In genomic region chr17:57903961-57904360, GRCh38 we compare ENCODE assay signal across 13 cellular contexts. TPM values are rescaled to one million over a fixed set of nuclear protein-coding genes. Genes with fewer than 3 reads are reported as not detected.
DNase-seq lines count a peak whose midpoint lies in the region; ATAC-seq and TF ChIP-seq lines count a peak whose summit lies in the region.
"Had no signal": no experiment of that assay in that cellular context is flagged by ENCODE, and none has a peak within 500 bp of the region (broad histone marks: within the 10 kb centered on the region; RNA-seq: fewer than 3 reads in every experiment).

No MANE protein-coding gene starts in this region.

- no peak for DNase-seq in HL-60 (ENCODE audit: low read depth in 1 of 2, low spot score in 1 of 2)
- no peak for DNase-seq in ascending aorta (ENCODE audit: low spot score in 2 of 2)
- peak; percentile 35 for DNase-seq in lower lobe of right lung
- DNase-seq in stimulated activated naive B cell treated with anti-CD40 and anti-IgM and Interleukin-4, amounts not matched to agents 10 μg/mL and 1 μg/mL and 100 μg/mL, for 72 hours: no peak
- no peak for DNase-seq in KG1 (lab: John Stamatoyannopoulos, UW)
- DNase-seq in DMS79 treated with DMSO at 0.1 percent for 48 hours (lab: John Stamatoyannopoulos, UW): no peak
- no peak for DNase-seq in cerebellar nuclear complex (lab: John Stamatoyannopoulos, UW)
- DNase-seq: activated CD4-positive, alpha-beta T cell treated with anti-CD3 and anti-CD28 coated beads, Interleukin-2, amount 50 U/mL, for 4 hours; CD4-positive, alpha-beta memory T cell; naive thymus-derived CD8-positive, alpha-beta T cell; stimulated activated CD4-positive, alpha-beta T cell treated with anti-CD3 and anti-CD28 coated beads, Interleukin-4, amount 100 ng/mL, for 24 hours had no signal

- no peak overlapping the region for H3K27ac Mint-ChIP-seq in stimulated activated naive B cell treated with anti-CD40 and anti-IgM and Interleukin-4, amounts not matched to agents 10 μg/mL and 1 μg/mL and 100 μg/mL, for 72 hours

- H3K4me3 Mint-ChIP-seq in stimulated activated naive B cell treated with anti-CD40 and anti-IgM and Interleukin-4, amounts not matched to agents 10 μg/mL and 1 μg/mL and 100 μg/mL, for 72 hours: peak overlapping the region; percentile 1 to 14
- H3K4me3 Mint-ChIP-seq: activated naive CD4-positive, alpha-beta T cell treated with anti-CD3 and anti-CD28 coated beads, Interleukin-2, amount 10 ng/mL, durations not matched to agents 7 days and 5 days; CD4-positive, alpha-beta memory T cell had no signal

- TF ChIP-seq CTCF in HL-60 (IDR thresholded peaks at IDR 0.05; ENCODE audit: insufficient read depth, low read length) (no peak), ascending aorta (IDR thresholded peaks at IDR 0.05) (no peak), lower lobe of right lung (IDR thresholded peaks at IDR 0.05) (no peak)

- peaks cover 38 to 57% of the 10 kb centered on the region in 2 donors for H3K27me3 Mint-ChIP-seq in stimulated activated naive B cell treated with anti-CD40 and anti-IgM and Interleukin-4, amounts not matched to agents 10 μg/mL and 1 μg/mL and 100 μg/mL, for 72 hours

- H3K27ac ChIP-seq in HL-60 (replicated peaks) (peak overlapping the region; percentile 83), ascending aorta (peak overlapping the region; percentile 78 to 81), lower lobe of right lung (peak overlapping the region; percentile 88)

- H3K9me3 ChIP-seq in ascending aorta (no peaks in the 10 kb centered on the region), lower lobe of right lung (no peaks in the 10 kb centered on the region)

- peaks cover 13 to 37% of the 10 kb centered on the region in 2 donors for H3K4me1 ChIP-seq in ascending aorta
- peaks cover 73% of the 10 kb centered on the region for H3K4me1 ChIP-seq in lower lobe of right lung

- no peaks in the 10 kb centered on the region for H3K9me3 Mint-ChIP-seq in stimulated activated naive B cell treated with anti-CD40 and anti-IgM and Interleukin-4, amounts not matched to agents 10 μg/mL and 1 μg/mL and 100 μg/mL, for 72 hours
- H3K9me3 Mint-ChIP-seq: activated naive CD4-positive, alpha-beta T cell treated with anti-CD3 and anti-CD28 coated beads, Interleukin-2, amount 10 ng/mL, durations not matched to agents 7 days and 5 days; CD4-positive, alpha-beta memory T cell; naive thymus-derived CD8-positive, alpha-beta T cell had no signal

- intact Hi-C loops in ascending aorta (cut with DNase I): no loop called here
- intact Hi-C loops in lower lobe of right lung (cut with DNase I): no loop called here

- ATAC-seq in lower lobe of right lung (no peak), GM21381 (IDR thresholded peaks at IDR 0.05; ENCODE audit: unreplicated experiment) (no peak)
- no peak for ATAC-seq in stimulated activated naive B cell treated with anti-CD40 and anti-IgM and Interleukin-4, amounts not matched to agents 10 μg/mL and 1 μg/mL and 100 μg/mL, for 72 hours (replicated peaks)
- ATAC-seq: naive thymus-derived CD8-positive, alpha-beta T cell had no signal

- H3K27me3 ChIP-seq in HL-60 (ENCODE audit: insufficient read depth, poor library complexity, severe bottlenecking): no peaks in the 10 kb centered on the region
- H3K27me3 ChIP-seq in ascending aorta: no peaks in the 10 kb centered on the region
- H3K27me3 ChIP-seq in lower lobe of right lung (ENCODE audit: low read depth): no peaks in the 10 kb centered on the region

- no peaks in the 10 kb centered on the region for H3K36me3 Mint-ChIP-seq in stimulated activated naive B cell treated with anti-CD40 and anti-IgM and Interleukin-4, amounts not matched to agents 10 μg/mL and 1 μg/mL and 100 μg/mL, for 72 hours
- H3K36me3 Mint-ChIP-seq: activated naive CD4-positive, alpha-beta T cell treated with anti-CD3 and anti-CD28 coated beads, Interleukin-2, amount 10 ng/mL, durations not matched to agents 7 days and 5 days; CD4-positive, alpha-beta memory T cell; naive thymus-derived CD8-positive, alpha-beta T cell had no signal

- peaks cover 41 to 54% of the 10 kb centered on the region in 2 donors for H3K4me1 Mint-ChIP-seq in stimulated activated naive B cell treated with anti-CD40 and anti-IgM and Interleukin-4, amounts not matched to agents 10 μg/mL and 1 μg/mL and 100 μg/mL, for 72 hours

- H3K4me3 ChIP-seq in HL-60 (replicated peaks; ENCODE audit: insufficient read depth, low read length) (no peak overlapping the region), ascending aorta (no peak overlapping the region), lower lobe of right lung (no peak overlapping the region)

- H3K36me3 ChIP-seq in ascending aorta: no peaks in the 10 kb centered on the region
- H3K36me3 ChIP-seq in lower lobe of right lung: no peaks in the 10 kb centered on the region

RNA-seq across cellular contexts. Expression of gene CUEDC1, which starts 51.3 kb away (rescaled TPM):
- total RNA-seq in ascending aorta (76.1 TPM), lower lobe of right lung (42.8 TPM)

RNA-seq across cellular contexts. Expression of gene MRPS23, which starts 54.1 kb away (rescaled TPM):
- 2.0 TPM for total RNA-seq in ascending aorta
- total RNA-seq in lower lobe of right lung: 35.4 TPM

Comparison
In these comparisons a context has a peak if more than half of its experiments do, and no peak if none do; other contexts are left out.
1. RNA of gene MRPS23, which starts 54.1 kb away (total RNA-seq): 35.4 TPM in lower lobe of right lung (single experiment); 2.0 TPM in ascending aorta (single experiment); every median in the first group is over 10 times any median in the second.
2. Peak in every context shown above with its lines, with median percentiles within 50 percentile points of each other: H3K27ac ChIP-seq.